18 cellular contexts compared by ENCODE assay signal in genomic region chr16:4637501-4638166, GRCh38.
"Had no signal": no experiment of that assay in that cellular context is flagged by ENCODE, and none has a peak within 500 bp of the region (broad histone marks: within the 10 kb centered on the region; RNA-seq: fewer than 3 reads in every experiment).

No MANE protein-coding gene starts in this region.

- H3K36me3 ChIP-seq: prostate gland had no signal

- H3K9me3 ChIP-seq: body of pancreas, gastroesophageal sphincter, prostate gland, right lobe of liver, suprapubic skin, upper lobe of left lung had no signal

- H3K4me1 ChIP-seq: prostate gland, right lobe of liver had no signal

- H3K27me3 ChIP-seq: body of pancreas, gastroesophageal sphincter, right lobe of liver, suprapubic skin, upper lobe of left lung had no signal

- ATAC-seq: activated CD4-positive, CD25-positive, alpha-beta regulatory T cell treated with anti-CD3 and anti-CD28 coated beads, Interleukin-2, amount 50 U/mL, for 24 hours; activated T-helper 17 cell treated with anti-CD3 and anti-CD28 coated beads, Interleukin-2, amount 50 U/mL, for 72 hours; body of pancreas; effector memory CD8-positive, alpha-beta T cell; gastroesophageal sphincter; left ventricle myocardium superior; stimulated activated naive CD8-positive, alpha-beta T cell treated with anti-CD3 and anti-CD28 coated beads, Interleukin-15, Interleukin-2, amounts not matched to agents 100 U/mL and 50 U/mL, for 24 hours had no signal

- H3K4me3 ChIP-seq: body of pancreas, gastroesophageal sphincter, prostate gland, right lobe of liver, suprapubic skin, upper lobe of left lung had no signal

- DNase-seq: activated naive CD4-positive, alpha-beta T cell treated with anti-CD3 and anti-CD28 coated beads, Interleukin-2, amount 10 ng/mL, durations not matched to agents 7 days and 5 days; amniotic stem cell; body of pancreas; central memory CD4-positive, alpha-beta T cell; effector memory CD8-positive, alpha-beta T cell; hippocampal formation; left ventricle myocardium superior; mesendoderm; right lobe of liver; stimulated activated naive CD8-positive, alpha-beta T cell treated with anti-CD3 and anti-CD28 coated beads, Interleukin-15, Interleukin-2, amounts not matched to agents 100 U/mL and 50 U/mL, for 24 hours; upper lobe of left lung had no signal

- FAIRE-seq: keratinocyte had no signal

- H3K27ac ChIP-seq: body of pancreas, epithelial cell of prostate, gastroesophageal sphincter, right lobe of liver, suprapubic skin, upper lobe of left lung had no signal
